Comparison of ENCODE assay signal across 20 cellular contexts in the genomic region with DNA sequence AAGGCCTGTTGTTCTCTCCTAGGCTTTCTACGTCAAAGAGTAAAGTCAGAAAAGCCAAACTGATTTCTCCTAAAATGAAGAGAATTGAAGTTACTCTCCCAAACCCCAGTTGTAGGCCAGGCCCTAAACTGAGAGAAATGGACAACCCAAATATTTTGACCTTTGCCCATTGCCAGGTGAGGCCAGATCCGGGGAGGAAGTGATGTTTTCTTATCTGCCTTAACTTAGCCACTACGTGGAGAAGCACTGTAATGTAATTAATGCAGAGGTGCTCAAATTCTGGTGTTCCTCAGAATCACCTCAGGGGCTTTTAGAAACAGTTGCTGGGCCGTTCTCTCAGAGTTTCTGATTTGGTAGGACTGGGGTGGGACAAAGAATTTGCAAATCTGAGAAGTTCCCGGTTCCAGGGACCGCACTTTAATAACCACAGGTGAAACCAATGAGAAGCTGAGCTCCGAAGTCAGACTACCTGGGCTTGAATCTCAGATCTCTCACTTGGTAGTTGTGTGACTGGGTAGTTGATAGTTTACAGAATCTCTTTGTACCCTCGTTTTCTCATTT.
DNase-seq lines count a peak whose midpoint lies in the region; ATAC-seq and TF ChIP-seq lines count a peak whose summit lies in the region.
"Had no signal": no experiment of that assay in that cellular context is flagged by ENCODE, and none has a peak within 500 bp of the region (broad histone marks: within the 10 kb centered on the region; RNA-seq: fewer than 3 reads in every experiment).

No MANE protein-coding gene starts in this region.

- no peak overlapping the region for H3K4me2 ChIP-seq in mesenchymal stem cell (ENCODE audit: low read length, poor library complexity, severe bottlenecking)

- no peak overlapping the region for H3K4me3 ChIP-seq in cardiac muscle cell
- H3K4me3 ChIP-seq in mesenchymal stem cell (ENCODE audit: insufficient read depth in 1 of 2, low read depth in 1 of 2, low read length in 2 of 2) = no peak overlapping the region
- H3K4me3 ChIP-seq: K562, SJCRH30 had no signal

- H2BK15ac ChIP-seq in mesenchymal stem cell (ENCODE audit: low read depth, poor library complexity, severe bottlenecking) = no peak overlapping the region

- H3K4ac ChIP-seq in mesenchymal stem cell (ENCODE audit: low read depth in 1 of 2, low read length in 2 of 2) = no peak overlapping the region

- H2AK5ac ChIP-seq in mesenchymal stem cell (ENCODE audit: low read length, severe bottlenecking) = peak overlapping the region; percentile 34

- 80% methylated on average over 8 of the region's 8 CpGs for WGBS in mesenchymal stem cell

- H3K23ac ChIP-seq in mesenchymal stem cell (ENCODE audit: low read length in 2 of 2) = no peak overlapping the region

- H2BK120ac ChIP-seq in mesenchymal stem cell (ENCODE audit: low read depth, low read length) = no peak overlapping the region

- intact Hi-C loops in Right ventricle myocardium superior (cut with DNase I) (no loop called here), activated B cell treated with CpG ODN at 0.5 μM for 24 hours (cut with micrococcal nuclease) (no loop called here)

- H2AFZ ChIP-seq in mesenchymal stem cell (ENCODE audit: low read depth, low read length) = no peak overlapping the region

- H4K91ac ChIP-seq in mesenchymal stem cell (ENCODE audit: low read length) = no peak overlapping the region

- peaks cover 84% of the 10 kb centered on the region for H3K4me1 Mint-ChIP-seq in activated B cell treated with CpG ODN at 0.5 μM for 24 hours
- H3K4me1 Mint-ChIP-seq in T-helper 2 cell treated with Interferon-gamma antibody and Interleukin-4, amounts not matched to agents 5 μg/mL and 100 μg/mL, for 36 hours (ENCODE audit: low read depth) = peaks cover 33% of the 10 kb centered on the region

- H3K9me3 ChIP-seq in cardiac muscle cell (ENCODE audit: low read depth) = no peaks in the 10 kb centered on the region
- H3K9me3 ChIP-seq in mesenchymal stem cell (ENCODE audit: control insufficient read depth, low read length) = no peaks in the 10 kb centered on the region
- H3K9me3 ChIP-seq: Caco-2, SJCRH30 had no signal

- H3K4me3 Mint-ChIP-seq in activated B cell treated with CpG ODN at 0.5 μM for 24 hours = no peak overlapping the region
- no peak overlapping the region for H3K4me3 Mint-ChIP-seq in T-helper 2 cell treated with Interferon-gamma antibody and Interleukin-4, amounts not matched to agents 5 μg/mL and 100 μg/mL, for 36 hours
- H3K4me3 Mint-ChIP-seq: HFFc6 had no signal

- peaks cover 5% of the 10 kb centered on the region for H3K9me3 Mint-ChIP-seq in activated B cell treated with CpG ODN at 0.5 μM for 24 hours
- no peaks in the 10 kb centered on the region for H3K9me3 Mint-ChIP-seq in T-helper 2 cell treated with Interferon-gamma antibody and Interleukin-4, amounts not matched to agents 5 μg/mL and 100 μg/mL, for 36 hours
- H3K9me3 Mint-ChIP-seq: HFFc6 had no signal

- H3K27me3 Mint-ChIP-seq in activated B cell treated with CpG ODN at 0.5 μM for 24 hours = no peaks in the 10 kb centered on the region
- no peaks in the 10 kb centered on the region for H3K27me3 Mint-ChIP-seq in T-helper 2 cell treated with Interferon-gamma antibody and Interleukin-4, amounts not matched to agents 5 μg/mL and 100 μg/mL, for 36 hours (ENCODE audit: low read depth)

- no peak overlapping the region for H2BK12ac ChIP-seq in mesenchymal stem cell (ENCODE audit: low read length in 2 of 2)

- DNase-seq in cardiac muscle cell (ENCODE audit: low read depth in 1 of 2, low spot score in 1 of 2) (no peak), Right ventricle myocardium superior (no peak), activated B cell treated with CpG ODN at 0.5 μM for 24 hours (no peak), mesenchymal stem cell (no peak), NCI-H524 treated with DMSO at 0.1 percent for 48 hours (lab: John Stamatoyannopoulos, UW) (no peak), T1000 (lab: John Stamatoyannopoulos, UW) (no peak)
- no peak for DNase-seq in T-helper 2 cell treated with Interferon-gamma antibody and Interleukin-4, amounts not matched to agents 5 μg/mL and 100 μg/mL, for 36 hours (ENCODE audit: low spot score)
- DNase-seq: AML-193, Caco-2, H7, HFFc6, NCI-H1105 treated with DMSO at 0.1 percent for 48 hours, NCI-H1694, NCI-H2081 treated with DMSO at 0.1 percent for 48 hours, NCI-H748 treated with DMSO at 0.1 percent for 48 hours, SJCRH30 had no signal

- TF ChIP-seq CTCF in cardiac muscle cell (IDR thresholded peaks at IDR 0.05; ENCODE audit: low read depth, low read length) (no peak), activated B cell treated with CpG ODN at 0.5 μM for 24 hours (IDR thresholded peaks at IDR 0.05) (no peak)

- ATAC-seq in Right ventricle myocardium superior (ENCODE audit: poor library complexity) = no peak
- no peak for ATAC-seq in activated B cell treated with CpG ODN at 0.5 μM for 24 hours (ENCODE audit: low read depth)
- no peak for ATAC-seq in HG02852 (IDR thresholded peaks at IDR 0.05; ENCODE audit: unreplicated experiment)
- ATAC-seq: K562 had no signal

- no peak overlapping the region for H4K8ac ChIP-seq in mesenchymal stem cell (ENCODE audit: low read length)

- no peak overlapping the region for H3K9ac ChIP-seq in mesenchymal stem cell (ENCODE audit: low read length)

- no peak overlapping the region for H3K18ac ChIP-seq in mesenchymal stem cell (ENCODE audit: low read depth in 1 of 2, low read length in 2 of 2)

- H3K4me1 ChIP-seq in cardiac muscle cell (ENCODE audit: low read depth) = peaks cover 64% of the 10 kb centered on the region
- peaks cover 33% of the 10 kb centered on the region for H3K4me1 ChIP-seq in mesenchymal stem cell (ENCODE audit: control insufficient read depth, insufficient read depth, low read depth, low read length)

- peaks cover 27% of the 10 kb centered on the region for H3K36me3 Mint-ChIP-seq in activated B cell treated with CpG ODN at 0.5 μM for 24 hours (ENCODE audit: low read depth)
- H3K36me3 Mint-ChIP-seq in T-helper 2 cell treated with Interferon-gamma antibody and Interleukin-4, amounts not matched to agents 5 μg/mL and 100 μg/mL, for 36 hours (ENCODE audit: low read depth) = peaks cover 11% of the 10 kb centered on the region

- peaks cover 17% of the 10 kb centered on the region for H3K79me1 ChIP-seq in mesenchymal stem cell (replicated peaks; ENCODE audit: low read length, poor library complexity, severe bottlenecking)

- H2BK5ac ChIP-seq in mesenchymal stem cell (ENCODE audit: low read depth, low read length, poor library complexity, severe bottlenecking) = no peak overlapping the region

- no peak overlapping the region for H3K14ac ChIP-seq in mesenchymal stem cell (ENCODE audit: low read length in 2 of 2)

- peak overlapping the region; percentile 90 for H3K27ac ChIP-seq in cardiac muscle cell
- H3K27ac ChIP-seq in mesenchymal stem cell (ENCODE audit: low read length, poor library complexity, severe bottlenecking) = no peak overlapping the region
- H3K27ac ChIP-seq: 22Rv1, C4-2B, SJCRH30 had no signal

- no peaks in the 10 kb centered on the region for H3K36me3 ChIP-seq in cardiac muscle cell
- H3K36me3 ChIP-seq in mesenchymal stem cell (ENCODE audit: control insufficient read depth in 1 of 2, insufficient read depth in 2 of 2, low read depth in 1 of 2, low read length in 2 of 2) = peaks cover 0 to 2% of the 10 kb centered on the region in 2 experiments
- H3K36me3 ChIP-seq: SJCRH30 had no signal

- H3K27me3 ChIP-seq in cardiac muscle cell (no peaks in the 10 kb centered on the region), mesenchymal stem cell (ENCODE audit: control insufficient read depth in 1 of 2, insufficient read depth in 1 of 2, low read length in 2 of 2) (no peaks in the 10 kb centered on the region)
- H3K27me3 ChIP-seq: SJCRH30 had no signal

- peak overlapping the region; percentile 35 for H3K27ac Mint-ChIP-seq in activated B cell treated with CpG ODN at 0.5 μM for 24 hours
- no peak overlapping the region for H3K27ac Mint-ChIP-seq in T-helper 2 cell treated with Interferon-gamma antibody and Interleukin-4, amounts not matched to agents 5 μg/mL and 100 μg/mL, for 36 hours
- H3K27ac Mint-ChIP-seq: HFFc6 had no signal

- POLR2A ChIA-PET in activated B cell treated with CpG ODN at 0.5 μM for 24 hours (lab: Charles Lee) = interaction anchor here (0.6 kb wide), 1 partner anchor 33 kb away, joined by 4 read pairs; no protein-coding TSS in a partner anchor

- CTCF ChIA-PET in activated B cell treated with CpG ODN at 0.5 μM for 24 hours (lab: Charles Lee) = interaction anchor here (1.1 kb wide), 1 partner anchor 23 kb away, joined by 3 read pairs; no protein-coding TSS in a partner anchor
